ENCODE assay signal across 9 cellular contexts in the genomic region with DNA sequence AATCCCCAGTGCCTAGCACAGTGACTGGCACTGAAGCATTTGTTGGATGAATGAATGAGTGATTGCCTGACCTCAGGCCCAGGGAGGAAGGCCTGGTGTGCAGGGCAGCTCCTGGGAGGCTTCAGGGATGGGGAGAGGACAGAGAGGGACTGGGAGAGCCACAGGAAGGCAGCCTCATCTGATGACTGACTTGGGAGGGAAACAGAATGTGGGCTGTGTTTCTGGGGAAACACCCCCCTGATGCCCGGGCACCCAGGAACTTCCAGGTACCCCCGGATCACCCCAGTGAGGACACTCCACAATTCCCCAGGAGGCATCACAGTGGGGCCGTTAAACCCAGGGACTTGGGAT.
DNase-seq lines count a peak whose midpoint lies in the region; ATAC-seq and TF ChIP-seq lines count a peak whose summit lies in the region.
"Had no signal": no experiment of that assay in that cellular context is flagged by ENCODE, and none has a peak within 500 bp of the region (broad histone marks: within the 10 kb centered on the region; RNA-seq: fewer than 3 reads in every experiment).

No MANE protein-coding gene starts in this region.

- H3K9me3 ChIP-seq in cardiac muscle cell (ENCODE audit: low read depth) = no peaks in the 10 kb centered on the region
- H3K9me3 ChIP-seq in upper lobe of right lung = no peaks in the 10 kb centered on the region

- H3K27me3 ChIP-seq in cardiac muscle cell = no peaks in the 10 kb centered on the region
- no peaks in the 10 kb centered on the region for H3K27me3 ChIP-seq in upper lobe of right lung

- intact Hi-C loops in Right ventricle myocardium superior (cut with DNase I) = no loop called here
- intact Hi-C loops in upper lobe of right lung (cut with DNase I) = no loop called here

- DNase-seq in cardiac muscle cell (ENCODE audit: low read depth in 1 of 2, low spot score in 1 of 2) (no peak), Right ventricle myocardium superior (no peak), upper lobe of right lung (no peak), HuH-7.5 (ENCODE audit: low spot score) (no peak), NCI-H2107 (lab: John Stamatoyannopoulos, UW) (no peak), cerebellar nuclear complex (lab: John Stamatoyannopoulos, UW) (no peak)
- DNase-seq in central memory CD8-positive, alpha-beta T cell (ENCODE audit: low spot score in 2 of 2) = no peak
- no peak for DNase-seq in naive thymus-derived CD8-positive, alpha-beta T cell
- DNase-seq: COR-L47 had no signal

- H3K4me1 Mint-ChIP-seq in central memory CD8-positive, alpha-beta T cell = peaks cover 43% of the 10 kb centered on the region
- peaks cover 39 to 82% (median 53%) of the 10 kb centered on the region in 4 donors for H3K4me1 Mint-ChIP-seq in naive thymus-derived CD8-positive, alpha-beta T cell

- ATAC-seq in Right ventricle myocardium superior (ENCODE audit: poor library complexity) (no peak), upper lobe of right lung (no peak)
- ATAC-seq in central memory CD8-positive, alpha-beta T cell (replicated peaks; ENCODE audit: extremely low read depth, poor library complexity, severe bottlenecking) = no peak
- ATAC-seq in naive thymus-derived CD8-positive, alpha-beta T cell = no peak

- H3K27ac Mint-ChIP-seq in central memory CD8-positive, alpha-beta T cell (ENCODE audit: low read depth) = peak overlapping the region; percentile 92
- H3K27ac Mint-ChIP-seq in naive thymus-derived CD8-positive, alpha-beta T cell = peak overlapping the region; percentile 75 to 96 (median 92)

- H3K36me3 Mint-ChIP-seq in central memory CD8-positive, alpha-beta T cell (ENCODE audit: insufficient read depth) = peaks cover 28% of the 10 kb centered on the region
- H3K36me3 Mint-ChIP-seq in naive thymus-derived CD8-positive, alpha-beta T cell = no peaks in the 10 kb centered on the region

- H3K27me3 Mint-ChIP-seq in central memory CD8-positive, alpha-beta T cell = no peaks in the 10 kb centered on the region
- H3K27me3 Mint-ChIP-seq in naive thymus-derived CD8-positive, alpha-beta T cell = peaks cover 0 to 2% (median 0%) of the 10 kb centered on the region in 5 donors

- peak overlapping the region; percentile 74 for H3K4me3 Mint-ChIP-seq in central memory CD8-positive, alpha-beta T cell
- peak overlapping the region in 9 of 10 donors; percentile 55 to 89 (median 78) for H3K4me3 Mint-ChIP-seq in naive thymus-derived CD8-positive, alpha-beta T cell

- H3K4me3 ChIP-seq in cardiac muscle cell (no peak overlapping the region), upper lobe of right lung (no peak overlapping the region)

- H3K4me1 ChIP-seq in cardiac muscle cell (ENCODE audit: low read depth) (peaks cover 30% of the 10 kb centered on the region), upper lobe of right lung (peaks cover 69% of the 10 kb centered on the region)

- H3K36me3 ChIP-seq in cardiac muscle cell (no peaks in the 10 kb centered on the region), upper lobe of right lung (peaks cover under 1% of the 10 kb centered on the region)

- no peaks in the 10 kb centered on the region for H3K9me3 Mint-ChIP-seq in central memory CD8-positive, alpha-beta T cell
- no peaks in the 10 kb centered on the region for H3K9me3 Mint-ChIP-seq in naive thymus-derived CD8-positive, alpha-beta T cell

- H3K27ac ChIP-seq in cardiac muscle cell (peak overlapping the region; percentile 72), upper lobe of right lung (peak overlapping the region; percentile 98)

- POLR2A ChIA-PET in naive thymus-derived CD8-positive, alpha-beta T cell (lab: Charles Lee) = interaction anchor here (0.9 kb wide), 1 partner anchor 27 kb away, joined by 3 read pairs; no protein-coding TSS in a partner anchor

- TF ChIP-seq CTCF in cardiac muscle cell (IDR thresholded peaks at IDR 0.05; ENCODE audit: low read depth, low read length) = no peak
- TF ChIP-seq CTCF in upper lobe of right lung (IDR thresholded peaks at IDR 0.05) = no peak
